22 cellular contexts compared by ENCODE assay signal in genomic region chr22:40616578-40616977, GRCh38.
"Had no signal": no experiment of that assay in that cellular context is flagged by ENCODE, and none has a peak within 500 bp of the region (broad histone marks: within the 10 kb centered on the region; RNA-seq: fewer than 3 reads in every experiment).

No MANE protein-coding gene starts in this region.

- H3K27ac Mint-ChIP-seq: memory B cell; natural killer cell treated with Interleukin-12 subunit alpha and Interleukin-12 subunit beta and Interleukin-15 and Interleukin-18, amount 100 ng/mL, for 72 hours; stimulated activated effector memory CD8-positive, alpha-beta T cell treated with anti-CD3 and anti-CD28 coated beads, Interleukin-12 subunit alpha, Interleukin-12 subunit beta, amount 100 ng/mL, for 72 hours; type B pancreatic cell had no signal

- H3K27ac ChIP-seq: coronary artery, epithelial cell of prostate, gastrocnemius medialis, neutrophil, pancreas, stomach, thyroid gland had no signal

- H3K36me3 Mint-ChIP-seq: natural killer cell treated with Interleukin-12 subunit alpha and Interleukin-12 subunit beta and Interleukin-15 and Interleukin-18, amount 100 ng/mL, for 72 hours; stimulated activated effector memory CD8-positive, alpha-beta T cell treated with anti-CD3 and anti-CD28 coated beads, Interleukin-12 subunit alpha, Interleukin-12 subunit beta, amount 100 ng/mL, for 72 hours had no signal

- H3K36me3 ChIP-seq: gastrocnemius medialis, neutrophil, pancreas, stomach, thyroid gland had no signal

- H3K27me3 ChIP-seq: gastrocnemius medialis, neutrophil, pancreas, stomach, thyroid gland had no signal

- ATAC-seq: esophagus mucosa; gastrocnemius medialis; mucosa of descending colon; natural killer cell treated with Interleukin-12 subunit alpha and Interleukin-12 subunit beta and Interleukin-15 and Interleukin-18, amount 100 ng/mL, for 72 hours; pancreas; sciatic nerve; stimulated activated effector memory CD8-positive, alpha-beta T cell treated with anti-CD3 and anti-CD28 coated beads, Interleukin-12 subunit alpha, Interleukin-12 subunit beta, amount 100 ng/mL, for 72 hours had no signal

- H3K27me3 Mint-ChIP-seq: memory B cell; naive B cell; natural killer cell treated with Interleukin-12 subunit alpha and Interleukin-12 subunit beta and Interleukin-15 and Interleukin-18, amount 100 ng/mL, for 72 hours; type B pancreatic cell had no signal

- H3K4me3 ChIP-seq: coronary artery, gastrocnemius medialis, lung, mucosa of descending colon, pancreas, stomach, thyroid gland had no signal

- DNase-seq: foreskin fibroblast; gastrocnemius medialis; head of caudate nucleus; mucosa of descending colon; naive B cell; pancreas; stimulated activated CD4-positive, alpha-beta T cell treated with anti-CD3 and anti-CD28 coated beads, Interleukin-2, amount 100 ng/mL, for 24 hours; stimulated activated CD4-positive, alpha-beta T cell treated with anti-CD3 and anti-CD28 coated beads, Interleukin-4, amount 100 ng/mL, for 24 hours; stimulated activated naive CD4-positive, alpha-beta T cell treated with Interleukin-2 at 50 U/mL for 16 hours; stomach; thyroid gland had no signal

- H3K9me3 ChIP-seq: mucosa of descending colon, neutrophil, pancreas, thyroid gland had no signal

- H3K4me3 Mint-ChIP-seq: memory B cell; natural killer cell treated with Interleukin-12 subunit alpha and Interleukin-12 subunit beta and Interleukin-15 and Interleukin-18, amount 100 ng/mL, for 72 hours; neural crest cell; stimulated activated effector memory CD8-positive, alpha-beta T cell treated with anti-CD3 and anti-CD28 coated beads, Interleukin-12 subunit alpha, Interleukin-12 subunit beta, amount 100 ng/mL, for 72 hours; type B pancreatic cell had no signal
